20 cellular contexts compared by ENCODE assay signal in the genomic region with DNA sequence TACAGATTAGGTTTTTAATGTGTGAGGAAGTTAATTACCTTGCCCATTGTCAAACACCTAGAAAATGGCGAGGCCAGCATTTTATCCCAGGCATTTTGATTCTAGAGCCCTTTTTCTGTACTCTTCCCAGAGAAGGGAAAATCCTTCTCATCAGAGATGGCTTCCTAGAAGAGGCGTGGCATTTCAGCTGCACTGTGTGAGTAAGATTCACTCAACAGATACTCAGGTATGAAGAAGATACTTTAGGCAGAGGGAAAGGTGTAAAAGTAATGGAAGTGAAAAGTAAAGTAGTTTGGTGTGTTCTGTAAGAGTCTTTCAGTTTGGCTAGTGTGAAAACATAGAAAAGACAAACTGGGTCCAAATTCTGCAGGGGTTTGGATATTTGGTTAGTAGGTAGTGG.
DNase-seq lines count a peak whose midpoint lies in the region; ATAC-seq, FAIRE-seq and TF ChIP-seq lines count a peak whose summit lies in the region.
"Had no signal": no experiment of that assay in that cellular context is flagged by ENCODE, and none has a peak within 500 bp of the region (broad histone marks: within the 10 kb centered on the region; RNA-seq: fewer than 3 reads in every experiment).

No MANE protein-coding gene starts in this region.

- no peaks in the 10 kb centered on the region for H3K27me3 Mint-ChIP-seq in activated naive CD4-positive, alpha-beta T cell treated with anti-CD3 and anti-CD28 coated beads, Interleukin-2, amount 50 U/mL, for 24 hours
- no peaks in the 10 kb centered on the region for H3K27me3 Mint-ChIP-seq in activated naive CD4-positive, alpha-beta T cell treated with anti-CD3 and anti-CD28 coated beads for 36 hours (ENCODE audit: low read depth)
- H3K27me3 Mint-ChIP-seq: CD4-positive, CD25-positive, alpha-beta regulatory T cell had no signal

- H3K36me3 Mint-ChIP-seq in activated naive CD4-positive, alpha-beta T cell treated with anti-CD3 and anti-CD28 coated beads, Interleukin-2, amount 50 U/mL, for 24 hours: peaks cover 25% of the 10 kb centered on the region
- peaks cover 49% of the 10 kb centered on the region for H3K36me3 Mint-ChIP-seq in activated naive CD4-positive, alpha-beta T cell treated with anti-CD3 and anti-CD28 coated beads for 36 hours (ENCODE audit: low read depth)

- CTCF ChIA-PET in activated naive CD4-positive, alpha-beta T cell treated with anti-CD3 and anti-CD28 coated beads for 36 hours (lab: Charles Lee): no interaction called here

- DNase-seq in activated naive CD4-positive, alpha-beta T cell treated with anti-CD3 and anti-CD28 coated beads for 36 hours: no peak
- DNase-seq in M059J (ENCODE audit: low read depth) (peak; percentile 31), bronchial epithelial cell (ENCODE audit: low read depth) (peak; percentile 69), kidney tubule cell (ENCODE audit: low spot score) (peak; percentile 25), NCI-H526 treated with DMSO at 0.1 percent for 48 hours (lab: John Stamatoyannopoulos, UW) (no peak), HCEC 1CT (no peak)
- DNase-seq: AML-193; Calu3; CD4-positive, CD25-positive, alpha-beta regulatory T cell; DMS79; MM.1S; NCI-H187 treated with DMSO at 0.1 percent for 48 hours; NCI-H2171; NCI-H82; SHP77 treated with DMSO at 0.1 percent for 48 hours had no signal

- intact Hi-C loops in activated naive CD4-positive, alpha-beta T cell treated with anti-CD3 and anti-CD28 coated beads for 36 hours (cut with micrococcal nuclease): no loop called here

- no peak for TF ChIP-seq CTCF in bronchial epithelial cell (IDR thresholded peaks at IDR 0.05; ENCODE audit: insufficient read depth, low read length, severe bottlenecking)

- no peaks in the 10 kb centered on the region for H3K27me3 ChIP-seq in bronchial epithelial cell (ENCODE audit: control insufficient read depth, insufficient read depth, low read length)

- H3K4me3 Mint-ChIP-seq in activated naive CD4-positive, alpha-beta T cell treated with anti-CD3 and anti-CD28 coated beads, Interleukin-2, amount 50 U/mL, for 24 hours: no peak overlapping the region
- H3K4me3 Mint-ChIP-seq in activated naive CD4-positive, alpha-beta T cell treated with anti-CD3 and anti-CD28 coated beads for 36 hours: no peak overlapping the region
- H3K4me3 Mint-ChIP-seq: CD4-positive, CD25-positive, alpha-beta regulatory T cell had no signal

- H3K4me3 ChIP-seq in bronchial epithelial cell (ENCODE audit: low read depth, low read length): no peak overlapping the region
- H3K4me3 ChIP-seq: GM12878 had no signal

- H3K4me1 Mint-ChIP-seq in activated naive CD4-positive, alpha-beta T cell treated with anti-CD3 and anti-CD28 coated beads, Interleukin-2, amount 50 U/mL, for 24 hours: peaks cover 3% of the 10 kb centered on the region
- H3K4me1 Mint-ChIP-seq in activated naive CD4-positive, alpha-beta T cell treated with anti-CD3 and anti-CD28 coated beads for 36 hours (ENCODE audit: low read depth): peaks cover 6% of the 10 kb centered on the region

- peak overlapping the region; percentile 13 for H3K27ac Mint-ChIP-seq in activated naive CD4-positive, alpha-beta T cell treated with anti-CD3 and anti-CD28 coated beads, Interleukin-2, amount 50 U/mL, for 24 hours
- H3K27ac Mint-ChIP-seq in activated naive CD4-positive, alpha-beta T cell treated with anti-CD3 and anti-CD28 coated beads for 36 hours: no peak overlapping the region
- H3K27ac Mint-ChIP-seq: CD4-positive, CD25-positive, alpha-beta regulatory T cell had no signal

- no peak for FAIRE-seq in bronchial epithelial cell (lab: Jason Lieb, UNC)
- FAIRE-seq: GM12878, GM18507, RCC 7860 had no signal

- ATAC-seq in GM21576 (IDR thresholded peaks at IDR 0.05; ENCODE audit: unreplicated experiment): no peak
- ATAC-seq: GM12878 had no signal

- peaks cover 26% of the 10 kb centered on the region for H3K36me3 ChIP-seq in bronchial epithelial cell (ENCODE audit: control insufficient read depth, insufficient read depth, low read length)

- no peaks in the 10 kb centered on the region for H3K9me3 Mint-ChIP-seq in activated naive CD4-positive, alpha-beta T cell treated with anti-CD3 and anti-CD28 coated beads, Interleukin-2, amount 50 U/mL, for 24 hours
- no peaks in the 10 kb centered on the region for H3K9me3 Mint-ChIP-seq in activated naive CD4-positive, alpha-beta T cell treated with anti-CD3 and anti-CD28 coated beads for 36 hours
- H3K9me3 Mint-ChIP-seq: CD4-positive, CD25-positive, alpha-beta regulatory T cell had no signal

Comparison
In these comparisons a context has a peak if more than half of its experiments do, and no peak if none do; other contexts are left out.
1. DNase-seq: peak in M059J (single experiment), bronchial epithelial cell (single experiment) and kidney tubule cell (single experiment); none in activated naive CD4-positive, alpha-beta T cell treated with anti-CD3 and anti-CD28 coated beads for 36 hours (single experiment), NCI-H526 treated with DMSO at 0.1 percent for 48 hours (single experiment) and HCEC 1CT (single experiment).